In genomic region chr9:105415344-105415980, GRCh38 we compare ENCODE assay signal across 8 cellular contexts. TPM values are rescaled to one million over a fixed set of nuclear protein-coding genes. Genes with fewer than 3 reads are reported as not detected.
DNase-seq lines count a peak whose midpoint lies in the region; ATAC-seq, FAIRE-seq and TF ChIP-seq lines count a peak whose summit lies in the region.

No MANE protein-coding gene starts in this region.

- peaks cover 43% of the 10 kb centered on the region for H3K27me3 Mint-ChIP-seq in activated naive CD8-positive, alpha-beta T cell treated with anti-CD3 and anti-CD28 coated beads, Interleukin-2, amount 10 ng/mL, durations not matched to agents 7 days and 5 days

- H2AFZ ChIP-seq in DND-41 (ENCODE audit: low read depth, low read length) (no peak overlapping the region), SK-N-SH (ENCODE audit: low read depth) (no peak overlapping the region), hepatocyte (peak overlapping the region; percentile 51)

- no peak overlapping the region for H3K27ac Mint-ChIP-seq in activated naive CD8-positive, alpha-beta T cell treated with anti-CD3 and anti-CD28 coated beads, Interleukin-2, amount 10 ng/mL, durations not matched to agents 7 days and 5 days

- no peak for TF ChIP-seq EP300 in SK-N-SH (IDR thresholded peaks at IDR 0.05; ENCODE audit: borderline replicate concordance in 1 of 2, low read depth in 1 of 2, low read length in 1 of 2)

- H3K9me3 ChIP-seq in DND-41 (ENCODE audit: insufficient read depth, low read length, severe bottlenecking) (peaks cover 11% of the 10 kb centered on the region), HUES6 (ENCODE audit: control insufficient read depth, insufficient read depth, low read depth, low read length) (peaks cover 4% of the 10 kb centered on the region; the same call in 1 of the 2 replicates), SK-N-SH (no peaks in the 10 kb centered on the region), hepatocyte (ENCODE audit: low read depth) (peaks cover 5% of the 10 kb centered on the region), small intestine (ENCODE audit: control insufficient read depth, low read depth) (no peaks in the 10 kb centered on the region)

- H3K9ac ChIP-seq in DND-41 (ENCODE audit: low read depth, low read length) (no peak overlapping the region), HUES6 (ENCODE audit: low read length) (no peak overlapping the region), SK-N-SH (no peak overlapping the region)

- peaks cover 10% of the 10 kb centered on the region for H3K9me3 Mint-ChIP-seq in activated naive CD8-positive, alpha-beta T cell treated with anti-CD3 and anti-CD28 coated beads, Interleukin-2, amount 10 ng/mL, durations not matched to agents 7 days and 5 days

- WGBS in SK-N-SH (ENCODE audit: low lambda C conversion rate): 49% methylated on average over 13 of the region's 13 CpGs
- 47% methylated on average over 13 of the region's 13 CpGs for WGBS in hepatocyte (ENCODE audit: low lambda C conversion rate, missing lambda C conversion rate)
- WGBS in small intestine, 3 donors: 51 to 52% (median 51%) methylated on average over 13 of the region's 13 CpGs

- POLR2A ChIA-PET in SK-N-SH (lab: Yijun Ruan, JAX): no interaction called here
- POLR2A ChIA-PET in activated naive CD8-positive, alpha-beta T cell treated with anti-CD3 and anti-CD28 coated beads, Interleukin-2, amount 10 ng/mL, durations not matched to agents 7 days and 5 days (lab: Charles Lee): no interaction called here

- H3K27ac ChIP-seq in DND-41 (ENCODE audit: low read length): no peak overlapping the region
- H3K27ac ChIP-seq in HUES6 (ENCODE audit: low read depth, low read length): no peak overlapping the region
- no peak overlapping the region for H3K27ac ChIP-seq in SK-N-SH (ENCODE audit: low read depth in 2 of 2, low read length in 1 of 2)
- peak overlapping the region; percentile 28 for H3K27ac ChIP-seq in hepatocyte
- no peak overlapping the region for H3K27ac ChIP-seq in small intestine (ENCODE audit: low read depth in 1 of 2, low read length in 1 of 2)

- no peak overlapping the region for H3K4me3 Mint-ChIP-seq in activated naive CD8-positive, alpha-beta T cell treated with anti-CD3 and anti-CD28 coated beads, Interleukin-2, amount 10 ng/mL, durations not matched to agents 7 days and 5 days

- H3K4me1 Mint-ChIP-seq in activated naive CD8-positive, alpha-beta T cell treated with anti-CD3 and anti-CD28 coated beads, Interleukin-2, amount 10 ng/mL, durations not matched to agents 7 days and 5 days: peaks cover 28% of the 10 kb centered on the region

- no peaks in the 10 kb centered on the region for H3K36me3 ChIP-seq in DND-41 (ENCODE audit: insufficient read depth, low read length)
- no peaks in the 10 kb centered on the region for H3K36me3 ChIP-seq in HUES6 (ENCODE audit: control insufficient read depth, insufficient read depth, low read length)
- H3K36me3 ChIP-seq in SK-N-SH (replicated peaks in 1 of 2; ENCODE audit: control insufficient read depth in 1 of 2, insufficient read depth in 2 of 2, low read length in 1 of 2): no peaks in the 10 kb centered on the region
- no peaks in the 10 kb centered on the region for H3K36me3 ChIP-seq in hepatocyte (replicated peaks; ENCODE audit: insufficient read depth, low read depth)
- no peaks in the 10 kb centered on the region for H3K36me3 ChIP-seq in small intestine (ENCODE audit: control insufficient read depth in 2 of 2, insufficient read depth in 2 of 2, low read length in 2 of 2)

- H3K4me1 ChIP-seq in DND-41 (ENCODE audit: insufficient read depth, low read length) (peaks cover 15% of the 10 kb centered on the region), HUES6 (ENCODE audit: control insufficient read depth, insufficient read depth, low read length) (peaks cover 17% of the 10 kb centered on the region), SK-N-SH (ENCODE audit: control insufficient read depth in 1 of 2, insufficient read depth in 2 of 2, low read depth in 1 of 2, low read length in 1 of 2) (peaks cover 0 to 2% of the 10 kb centered on the region in 2 experiments; a peak in 1 of 4 replicates), hepatocyte (ENCODE audit: insufficient read depth) (peaks cover 10% of the 10 kb centered on the region), small intestine (ENCODE audit: control insufficient read depth in 2 of 2, insufficient read depth in 1 of 2, low read depth in 1 of 2, low read length in 1 of 2) (no peaks in the 10 kb centered on the region)

- H3K27me3 ChIP-seq in DND-41 (ENCODE audit: insufficient read depth, low read length, poor library complexity) (peaks cover 2% of the 10 kb centered on the region), HUES6 (ENCODE audit: control insufficient read depth, insufficient read depth, low read length) (no peaks in the 10 kb centered on the region), SK-N-SH (ENCODE audit: insufficient read depth) (no peaks in the 10 kb centered on the region), hepatocyte (no peaks in the 10 kb centered on the region), small intestine (ENCODE audit: control insufficient read depth in 2 of 2, insufficient read depth in 2 of 2, low read length in 2 of 2) (no peaks in the 10 kb centered on the region)

- H3K79me2 ChIP-seq in DND-41 (ENCODE audit: insufficient read depth, low read length): no peaks in the 10 kb centered on the region
- H3K79me2 ChIP-seq in SK-N-SH (ENCODE audit: insufficient read depth): no peaks in the 10 kb centered on the region
- H3K79me2 ChIP-seq in hepatocyte: no peaks in the 10 kb centered on the region

- no peak for FAIRE-seq in small intestine (lab: Jason Lieb, UNC)

- TF ChIP-seq CTCF in DND-41 (IDR thresholded peaks at IDR 0.05; ENCODE audit: borderline replicate concordance, extremely low read depth, low read length, poor library complexity, severe bottlenecking) (peak; percentile 86), SK-N-SH (IDR thresholded peaks at IDR 0.05) (peak; percentile 95), hepatocyte (IDR thresholded peaks at IDR 0.05; ENCODE audit: poor library complexity) (peak; percentile 95)

- DNase-seq in DND-41 (peak; percentile 61), SK-N-SH (peak; percentile 72), hepatocyte (ENCODE audit: low spot score) (peak; percentile 84), small intestine (peak; percentile 55), occipital lobe (lab: John Stamatoyannopoulos, UW) (no peak)
- DNase-seq in activated naive CD8-positive, alpha-beta T cell treated with anti-CD3 and anti-CD28 coated beads, Interleukin-2, amount 10 ng/mL, durations not matched to agents 7 days and 5 days: peak; percentile 49

- H3K4me3 ChIP-seq in DND-41 (ENCODE audit: low read depth in 1 of 2, low read length in 2 of 2) (no peak overlapping the region), HUES6 (ENCODE audit: low read depth, low read length) (peak overlapping the region; percentile 46), SK-N-SH (ENCODE audit: low read depth in 2 of 2, low read length in 1 of 2) (peak overlapping the region in 1 of 2 experiments; percentile 45; a peak in 1 of 4 replicates), hepatocyte (no peak overlapping the region), small intestine (ENCODE audit: low read depth in 1 of 2, low read length in 2 of 2) (no peak overlapping the region)

- no peaks in the 10 kb centered on the region for H3K9me2 ChIP-seq in SK-N-SH
- H3K9me2 ChIP-seq in hepatocyte (replicated peaks; ENCODE audit: insufficient read depth): no peaks in the 10 kb centered on the region

- CTCF ChIA-PET in SK-N-SH (lab: Yijun Ruan, JAX): interaction anchor here (0.6 to 3.9 kb wide), 61 partner anchors 10 to 668 kb away, joined by 3 to 53 read pairs (median 4); partner anchors contain the start of genes FSD1L, NIPSNAP3A and SLC44A1

- ATAC-seq in DND-41 (ENCODE audit: insufficient read depth, low read depth) (peak; percentile 95), GM21423 (IDR thresholded peaks at IDR 0.05; ENCODE audit: unreplicated experiment) (peak; percentile 69)
- ATAC-seq in activated naive CD8-positive, alpha-beta T cell treated with anti-CD3 and anti-CD28 coated beads, Interleukin-2, amount 10 ng/mL, durations not matched to agents 7 days and 5 days (ENCODE audit: low read depth): peak; percentile 77

- H3K4me2 ChIP-seq in DND-41 (ENCODE audit: insufficient read depth, low read length): peak overlapping the region; percentile 7; the same call in 1 of the 2 replicates
- H3K4me2 ChIP-seq in SK-N-SH: 0 out of 2 replicates have a peak overlapping the region, but pooled peaks have one; percentile 43
- peak overlapping the region; percentile 70 for H3K4me2 ChIP-seq in hepatocyte

- H3F3A ChIP-seq in SK-N-SH (replicated peaks; ENCODE audit: insufficient read depth): no peaks in the 10 kb centered on the region

- H4K20me1 ChIP-seq in DND-41 (ENCODE audit: insufficient read depth, low read length) (no peaks in the 10 kb centered on the region), SK-N-SH (ENCODE audit: insufficient read depth) (no peaks in the 10 kb centered on the region), hepatocyte (ENCODE audit: insufficient read depth, poor library complexity, severe bottlenecking) (no peaks in the 10 kb centered on the region)

- TF ChIP-seq RAD21 in SK-N-SH (IDR thresholded peaks at IDR 0.05; ENCODE audit: low read length): peak; percentile 98

- H3K36me3 Mint-ChIP-seq in activated naive CD8-positive, alpha-beta T cell treated with anti-CD3 and anti-CD28 coated beads, Interleukin-2, amount 10 ng/mL, durations not matched to agents 7 days and 5 days: peaks cover 2% of the 10 kb centered on the region

TF ChIP-seq in SK-N-SH, 30 proteins besides CTCF, POLR2A, EP300 and RAD21:
- peak; percentile 90 for TF ChIP-seq SMC3 (IDR thresholded peaks at IDR 0.05; ENCODE audit: low read depth, low read length)
- no peak for TF ChIP-seq MEF2A (IDR thresholded peaks at IDR 0.05; ENCODE audit: borderline replicate concordance, low read depth)

RNA-seq across cellular contexts. Expression of gene FSD1L, which starts 32.4 kb away (rescaled TPM):
- 0.76 and 1.0 TPM in 2 replicates for polyA plus RNA-seq in SK-N-SH (2012; rRNA removed)
- 0.83 and 1.3 TPM in 2 replicates for polyA plus RNA-seq in SK-N-SH (2012; cell fraction: cytosol; rRNA removed)
- 1.6 and 4.3 TPM in 2 replicates for polyA plus RNA-seq in SK-N-SH (2012; cell fraction: nucleus; rRNA removed)
- 1 to 10 TPM; 4.8 to 4.9 TPM for total RNA-seq in activated naive CD8-positive, alpha-beta T cell treated with anti-CD3 and anti-CD28 coated beads, Interleukin-2, amount 10 ng/mL, durations not matched to agents 7 days and 5 days
- total RNA-seq in hepatocyte: 7.3 and 9.3 TPM in 2 replicates
- polyA plus RNA-seq in hepatocyte: 1.1 and 2.5 TPM in 2 replicates
- 1 to 10 TPM; 2.2 to 3.3 (median 2.7) TPM for polyA plus RNA-seq in small intestine
- 146 TPM for total RNA-seq in occipital lobe

Comparison
In these comparisons a context has a peak if more than half of its experiments do, and no peak if none do; other contexts are left out.
1. H3K4me2 ChIP-seq: peak in every context shown above with its lines; median percentile 70 in hepatocyte; 43 in SK-N-SH; 7 in DND-41.
2. RNA of gene FSD1L, which starts 32.4 kb away (total RNA-seq): 146 TPM in occipital lobe (single experiment); 7.3 to 9.3 TPM in hepatocyte and 4.8 to 4.9 TPM in activated naive CD8-positive, alpha-beta T cell treated with anti-CD3 and anti-CD28 coated beads, Interleukin-2, amount 10 ng/mL, durations not matched to agents 7 days and 5 days; every median in the first group is over 10 times any median in the second.
3. Peak in every context shown above with its lines, with median percentiles within 50 percentile points of each other: ATAC-seq and CTCF ChIP-seq.